Comparison of ENCODE assay signal across 9 cellular contexts in genomic region chr19:33301011-33301899, GRCh38. TPM values are rescaled to one million over a fixed set of nuclear protein-coding genes. Genes with fewer than 3 reads are reported as not detected.
DNase-seq lines count a peak whose midpoint lies in the region; ATAC-seq and TF ChIP-seq lines count a peak whose summit lies in the region.
"Had no signal": no experiment of that assay in that cellular context is flagged by ENCODE, and none has a peak within 500 bp of the region (broad histone marks: within the 10 kb centered on the region; RNA-seq: fewer than 3 reads in every experiment).

No MANE protein-coding gene starts in this region.

- H2BK5ac ChIP-seq in IMR-90 (ENCODE audit: low read depth, low read length, poor library complexity, severe bottlenecking) = no peak overlapping the region

- H4K5ac ChIP-seq in IMR-90 (ENCODE audit: low read depth, low read length) = no peak overlapping the region

- H3K9me1 ChIP-seq in IMR-90 (ENCODE audit: insufficient read depth, low read length) = no peaks in the 10 kb centered on the region

- H3K27ac Mint-ChIP-seq in neural crest cell (ENCODE audit: unreplicated experiment) = no peak overlapping the region

- H3K18ac ChIP-seq in IMR-90 (ENCODE audit: low read depth, low read length) = no peak overlapping the region

- no peaks in the 10 kb centered on the region for H3K4me1 Mint-ChIP-seq in neural crest cell

- no peaks in the 10 kb centered on the region for H3K36me3 Mint-ChIP-seq in neural crest cell (ENCODE audit: low read depth)

- in situ Hi-C loops in IMR-90 (cut with MboI; ENCODE audit: low sequenced_read_pairs) = no loop called here

- H3K36me3 ChIP-seq in IMR-90 (ENCODE audit: control insufficient read depth, insufficient read depth, low read length) = no peaks in the 10 kb centered on the region
- no peaks in the 10 kb centered on the region for H3K36me3 ChIP-seq in esophagus (ENCODE audit: control insufficient read depth in 2 of 2, insufficient read depth in 2 of 2, low read length in 1 of 2)

- H3K27ac ChIP-seq in IMR-90 (ENCODE audit: insufficient read depth, low read length) (no peak overlapping the region), esophagus (ENCODE audit: low read depth in 2 of 2, low read length in 1 of 2) (peak overlapping the region; percentile 80 to 85)

- DNase-seq in Ammon's horn (ENCODE audit: low spot score) (peak; percentile 15), IMR-90 (no peak), neural crest cell (ENCODE audit: low read depth, low spot score) (no peak), T1000 (lab: John Stamatoyannopoulos, UW) (no peak), NCI-H82 treated with DMSO at 0.1 percent for 48 hours (lab: John Stamatoyannopoulos, UW; ENCODE audit: unreplicated experiment) (no peak), DMS79 treated with DMSO at 0.1 percent for 48 hours (lab: John Stamatoyannopoulos, UW) (no peak), NCI-H2107 (lab: John Stamatoyannopoulos, UW) (no peak)
- DNase-seq: NCI-H1694 treated with DMSO at 0.1 percent for 48 hours had no signal

- H3K4me1 ChIP-seq in IMR-90 (ENCODE audit: control insufficient read depth, insufficient read depth, low read length) (no peaks in the 10 kb centered on the region), esophagus (ENCODE audit: control insufficient read depth in 2 of 2, insufficient read depth in 2 of 2, low read length in 1 of 2) (peaks cover 6 to 23% of the 10 kb centered on the region in 2 donors)

- TF ChIP-seq CTCF in IMR-90 (conservative IDR thresholded peaks at IDR 0.05; ENCODE audit: low read depth, low read length) = no peak
- no peak for TF ChIP-seq CTCF in neural crest cell (conservative IDR thresholded peaks at IDR 0.05)

- dilution Hi-C loops in IMR-90 (cut with HindIII; ENCODE audit: low sequenced_read_pairs, unreplicated experiment) = no loop called here

- H3K23ac ChIP-seq in IMR-90 (ENCODE audit: low read depth, low read length) = no peak overlapping the region

- CTCF ChIA-PET in IMR-90 (lab: Yijun Ruan, JAX) = no interaction called here

- H3K14ac ChIP-seq in IMR-90 (replicated peaks; ENCODE audit: low read depth, low read length) = no peak overlapping the region

- no peaks in the 10 kb centered on the region for H3K9me3 Mint-ChIP-seq in neural crest cell

- peaks cover 60% of the 10 kb centered on the region for H3K27me3 Mint-ChIP-seq in neural crest cell (ENCODE audit: low read depth)

- POLR2A ChIA-PET in IMR-90 (lab: Charles Lee; ENCODE audit: unreplicated experiment) = no interaction called here

- intact Hi-C loops in IMR-90 (cut with micrococcal nuclease) = loop anchor here (5.0 kb wide), 2 partner anchors 64 to 71 kb away; partner anchors contain the start of gene CEBPG

- H4K8ac ChIP-seq in IMR-90 (ENCODE audit: low read depth in 2 of 2, low read length in 2 of 2) = no peak overlapping the region

- H2AFZ ChIP-seq in IMR-90 (replicated peaks; ENCODE audit: low read length, poor library complexity) = peak overlapping the region; percentile 26

- H3K9me3 ChIP-seq in IMR-90 (ENCODE audit: control insufficient read depth, insufficient read depth, low read length) = no peaks in the 10 kb centered on the region
- no peaks in the 10 kb centered on the region for H3K9me3 ChIP-seq in esophagus (ENCODE audit: control insufficient read depth in 2 of 2, insufficient read depth in 1 of 2, low read depth in 1 of 2, low read length in 1 of 2)

- no peak overlapping the region for H3K9ac ChIP-seq in IMR-90 (ENCODE audit: low read depth, low read length)

- H2AK5ac ChIP-seq in IMR-90 (ENCODE audit: low read depth, low read length) = no peak overlapping the region

- BruUV-seq in IMR-90 (replicated peaks; lab: Mats Ljungman, UMichigan) = no TSS peak

- H4K91ac ChIP-seq in IMR-90 (ENCODE audit: insufficient read depth, low read depth, low read length) = no peak overlapping the region

- no peak overlapping the region for H2BK20ac ChIP-seq in IMR-90 (ENCODE audit: low read depth, low read length)

- no peaks in the 10 kb centered on the region for H4K20me1 ChIP-seq in IMR-90 (ENCODE audit: insufficient read depth, low read length)

- no peak overlapping the region for H2BK120ac ChIP-seq in IMR-90 (ENCODE audit: low read depth, low read length)

- peak overlapping the region; percentile 54; the same call in 1 of the 2 replicates for H3K4me2 ChIP-seq in IMR-90 (ENCODE audit: low read depth, low read length)

- peak overlapping the region; percentile 78 for H3K4me3 Mint-ChIP-seq in neural crest cell

- no peak overlapping the region for H3K4me3 ChIP-seq in IMR-90 (ENCODE audit: insufficient read depth, low read depth, low read length)
- peak overlapping the region; percentile 68 to 76 for H3K4me3 ChIP-seq in esophagus (ENCODE audit: low read depth in 1 of 2, low read length in 2 of 2)

- peaks cover 71% of the 10 kb centered on the region for H3K27me3 ChIP-seq in IMR-90 (ENCODE audit: control insufficient read depth, insufficient read depth, low read length)
- H3K27me3 ChIP-seq in esophagus (ENCODE audit: control insufficient read depth in 1 of 2, insufficient read depth in 2 of 2, low read length in 2 of 2) = no peaks in the 10 kb centered on the region

- no peaks in the 10 kb centered on the region for H3K79me1 ChIP-seq in IMR-90 (ENCODE audit: low read depth in 1 of 2, low read length in 2 of 2)

- H3K4ac ChIP-seq in IMR-90 (ENCODE audit: low read depth, low read length) = no peak overlapping the region

- 3% methylated on average over 32 of the region's 95 CpGs; no CpG with 5 or more reads in 1 of the 2 experiments for WGBS in IMR-90 (ENCODE audit: extremely low coverage in 2 of 2, insufficient read length in 1 of 2), 2 experiments
- WGBS in esophagus, 2 donors = 1 to 2% methylated on average over 63 to 95 of the region's 95 CpGs

- TF ChIP-seq RAD21 in IMR-90 (IDR thresholded peaks at IDR 0.05; ENCODE audit: low read length) = no peak

- H3K56ac ChIP-seq in IMR-90 (ENCODE audit: extremely low read depth, insufficient read depth, low read length) = no peak overlapping the region

- ATAC-seq in IMR-90 (ENCODE audit: low read depth) = no peak

- no peak overlapping the region for H2BK15ac ChIP-seq in IMR-90 (ENCODE audit: low read depth, low read length)

- no peak overlapping the region for H2AK9ac ChIP-seq in IMR-90 (replicated peaks; ENCODE audit: low read depth, low read length, poor library complexity)

- TF ChIP-seq POLR2A in IMR-90 (IDR thresholded peaks at IDR 0.05; ENCODE audit: low read depth, low read length) = no peak

TF ChIP-seq in IMR-90, 13 proteins besides CTCF, POLR2A, EP300 and RAD21:
- TF ChIP-seq MAFK (IDR thresholded peaks at IDR 0.05; ENCODE audit: low read depth, low read length) (no peak), ELK1 (IDR thresholded peaks at IDR 0.05; ENCODE audit: borderline replicate concordance, low read depth, low read length) (no peak), MXI1 (IDR thresholded peaks at IDR 0.05; ENCODE audit: borderline replicate concordance, low read depth, low read length) (no peak)

RNA-seq across cellular contexts. Expression of gene CEBPA, which starts 1.1 kb away (rescaled TPM):
- under 0.01 TPM in 1 of 2 replicates, not detected in the other for total RNA-seq in IMR-90 (2012; rRNA removed)
- 0.04 and 0.09 TPM in 2 replicates for polyA plus RNA-seq in IMR-90 (2012; rRNA removed)
- 0.08 and 0.16 TPM in 2 replicates for polyA plus RNA-seq in IMR-90 (2012; cell fraction: cytosol; rRNA removed)
- 0.10 and 0.15 TPM in 2 replicates for polyA plus RNA-seq in IMR-90 (2012; cell fraction: nucleus; rRNA removed; ENCODE audit: low replicate concordance)
- 10 to 100 TPM; 14.1 to 19.4 TPM for polyA plus RNA-seq in esophagus
- 1.5 and 1.7 TPM in 2 replicates for total RNA-seq in neural crest cell
